11 cellular contexts compared by ENCODE assay signal in the genomic region with DNA sequence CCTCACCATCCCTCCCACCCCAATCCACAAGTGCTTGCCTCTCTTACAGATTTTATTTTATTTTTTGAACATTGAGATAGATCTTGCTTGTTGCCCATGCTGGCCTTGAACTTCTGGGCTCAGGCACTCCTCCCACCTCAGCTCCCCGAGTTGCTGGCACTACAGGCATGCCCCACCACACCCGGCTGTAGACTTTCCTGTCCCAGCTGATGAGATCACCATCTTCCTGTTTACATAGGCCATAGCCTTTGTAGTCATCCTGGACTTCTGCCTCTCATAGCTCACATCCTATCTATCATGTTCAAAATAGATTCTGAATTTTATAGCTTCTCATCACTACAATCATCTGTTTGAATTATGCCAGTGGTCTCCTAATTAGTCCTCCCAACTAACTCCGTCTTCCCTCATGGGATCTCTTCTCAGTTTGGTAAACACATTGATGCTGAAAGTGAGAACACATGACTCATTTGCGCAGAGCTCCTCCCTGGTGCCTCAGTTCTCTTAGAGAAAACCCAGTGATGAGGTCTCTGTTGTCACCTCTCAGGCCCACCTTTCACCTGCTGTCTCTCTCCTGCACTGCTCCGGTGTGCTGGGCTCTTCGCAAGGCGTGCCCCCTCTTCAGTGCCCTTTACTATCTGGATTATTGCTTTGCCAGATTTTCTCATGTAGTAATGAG.
DNase-seq lines count a peak whose midpoint lies in the region; ATAC-seq and TF ChIP-seq lines count a peak whose summit lies in the region.
"Had no signal": no experiment of that assay in that cellular context is flagged by ENCODE, and none has a peak within 500 bp of the region (broad histone marks: within the 10 kb centered on the region; RNA-seq: fewer than 3 reads in every experiment).

No MANE protein-coding gene starts in this region.

- peak overlapping the region; percentile 41 for H3K4me3 Mint-ChIP-seq in T-helper 1 cell treated with Interleukin-12 subunit alpha and Interleukin-12 subunit beta and Interleukin-4 antibody, amounts not matched to agents 30 μg/mL and 1 μg/mL, for 36 hours

- peaks cover 22% of the 10 kb centered on the region for H3K4me1 Mint-ChIP-seq in T-helper 1 cell treated with Interleukin-12 subunit alpha and Interleukin-12 subunit beta and Interleukin-4 antibody, amounts not matched to agents 30 μg/mL and 1 μg/mL, for 36 hours (ENCODE audit: low read depth)

- peak overlapping the region; percentile 80 for H3K27ac Mint-ChIP-seq in T-helper 1 cell treated with Interleukin-12 subunit alpha and Interleukin-12 subunit beta and Interleukin-4 antibody, amounts not matched to agents 30 μg/mL and 1 μg/mL, for 36 hours

- H3K36me3 Mint-ChIP-seq in T-helper 1 cell treated with Interleukin-12 subunit alpha and Interleukin-12 subunit beta and Interleukin-4 antibody, amounts not matched to agents 30 μg/mL and 1 μg/mL, for 36 hours (ENCODE audit: low read depth): peaks cover 9% of the 10 kb centered on the region

- peak; percentile 9 for DNase-seq in AG04449 (ENCODE audit: low read depth, low spot score)
- peak; percentile 66 for DNase-seq in H4 (ENCODE audit: low spot score)
- DNase-seq in fibroblast of the conjunctiva (ENCODE audit: low read depth): peak; percentile 10
- DNase-seq in COLO829 (ENCODE audit: low spot score): no peak
- no peak for DNase-seq in activated gamma-delta T cell treated with Interleukin-2 at 50 U/mL for 16 hours
- DNase-seq: DMS79, T-helper 9 cell, thyroid gland had no signal

- no peaks in the 10 kb centered on the region for H3K9me3 Mint-ChIP-seq in T-helper 1 cell treated with Interleukin-12 subunit alpha and Interleukin-12 subunit beta and Interleukin-4 antibody, amounts not matched to agents 30 μg/mL and 1 μg/mL, for 36 hours

- POLR2A ChIA-PET in AG04449 (lab: Yijun Ruan, JAX): interaction anchor here (0.5 kb wide), 1 partner anchor 10 kb away, joined by 3 read pairs; no protein-coding TSS in a partner anchor

- H3K4me3 ChIP-seq in AG04449 (ENCODE audit: low read depth, low read length): no peak overlapping the region
- H3K4me3 ChIP-seq: thyroid gland had no signal

- TF ChIP-seq CTCF in AG04449 (IDR thresholded peaks at IDR 0.05; ENCODE audit: insufficient read depth, low read length, missing control alignments): no peak

- ATAC-seq in HG02571 (IDR thresholded peaks at IDR 0.05; ENCODE audit: unreplicated experiment) (no peak), HG02852 (IDR thresholded peaks at IDR 0.05; ENCODE audit: unreplicated experiment) (no peak)

- no peaks in the 10 kb centered on the region for H3K27me3 Mint-ChIP-seq in T-helper 1 cell treated with Interleukin-12 subunit alpha and Interleukin-12 subunit beta and Interleukin-4 antibody, amounts not matched to agents 30 μg/mL and 1 μg/mL, for 36 hours (ENCODE audit: low read depth)

- CTCF ChIA-PET in AG04449 (lab: Yijun Ruan, JAX): no interaction called here

Comparison
In these comparisons a context has a peak if more than half of its experiments do, and no peak if none do; other contexts are left out.
1. DNase-seq: peak in AG04449 (single experiment), H4 (single experiment) and fibroblast of the conjunctiva (single experiment); none in COLO829 (single experiment) and activated gamma-delta T cell treated with Interleukin-2 at 50 U/mL for 16 hours (single experiment).